In genomic region chr9:36923025-36923625, GRCh38 we compare ENCODE assay signal across 15 cellular contexts.
DNase-seq lines count a peak whose midpoint lies in the region; ATAC-seq and TF ChIP-seq lines count a peak whose summit lies in the region.
"Had no signal": no experiment of that assay in that cellular context is flagged by ENCODE, and none has a peak within 500 bp of the region (broad histone marks: within the 10 kb centered on the region; RNA-seq: fewer than 3 reads in every experiment).

No MANE protein-coding gene starts in this region.

- H3K9ac ChIP-seq in PC-3 (ENCODE audit: low read length) (no peak overlapping the region), neuronal stem cell (ENCODE audit: low read depth, low read length, poor library complexity) (no peak overlapping the region)

- CTCF ChIA-PET in PC-3 (lab: Charles Lee) = no interaction called here

- H3K9me3 Mint-ChIP-seq in activated naive CD4-positive, alpha-beta T cell treated with anti-CD3 and anti-CD28 coated beads, Interleukin-2, amount 50 U/mL, for 72 hours = no peaks in the 10 kb centered on the region
- peaks cover 6% of the 10 kb centered on the region for H3K9me3 Mint-ChIP-seq in neural crest cell
- H3K9me3 Mint-ChIP-seq: CD8-positive, alpha-beta memory T cell had no signal

- H3K36me3 ChIP-seq in PC-3 (ENCODE audit: low read depth, low read length) (no peaks in the 10 kb centered on the region), neuronal stem cell (replicated peaks in 1 of 2; ENCODE audit: control insufficient read depth in 2 of 2, insufficient read depth in 2 of 2, low read length in 2 of 2) (peaks cover 0 to 36% of the 10 kb centered on the region in 2 donors)

- H2AFZ ChIP-seq in PC-3 (ENCODE audit: low read length) (no peak overlapping the region), neuronal stem cell (ENCODE audit: low read length) (no peak overlapping the region)
- H2AFZ ChIP-seq: PC-9 had no signal

- H3F3A ChIP-seq in PC-3 (ENCODE audit: low read length, unreplicated experiment) = no peaks in the 10 kb centered on the region

- intact Hi-C loops in PC-3 (cut with micrococcal nuclease) = no loop called here

- no peak overlapping the region for H2BK5ac ChIP-seq in neuronal stem cell (ENCODE audit: low read length)

- H3K27ac Mint-ChIP-seq in activated naive CD4-positive, alpha-beta T cell treated with anti-CD3 and anti-CD28 coated beads, Interleukin-2, amount 50 U/mL, for 72 hours = peak overlapping the region; percentile 26 to 87
- peak overlapping the region; percentile 35 for H3K27ac Mint-ChIP-seq in neural crest cell (ENCODE audit: unreplicated experiment)
- H3K27ac Mint-ChIP-seq: CD8-positive, alpha-beta memory T cell had no signal

- H3K79me2 ChIP-seq in PC-3 (ENCODE audit: low read length) = no peaks in the 10 kb centered on the region

- H3K79me1 ChIP-seq in neuronal stem cell (ENCODE audit: low read depth, low read length) = peaks cover 2% of the 10 kb centered on the region

- H3K27ac ChIP-seq in PC-3 (ENCODE audit: low read length) (peak overlapping the region; percentile 58), neuronal stem cell (replicated peaks; ENCODE audit: low read length) (no peak overlapping the region)
- H3K27ac ChIP-seq: PC-9 had no signal

- no peak overlapping the region for H4K91ac ChIP-seq in neuronal stem cell (ENCODE audit: low read depth, low read length, poor library complexity)

- POLR2A ChIA-PET in PC-3 (lab: Charles Lee; ENCODE audit: unreplicated experiment) = no interaction called here

- no peak overlapping the region for H2BK15ac ChIP-seq in neuronal stem cell (ENCODE audit: low read length)

- no peak overlapping the region for H3K4me3 ChIP-seq in PC-3 (ENCODE audit: low read length)
- no peak overlapping the region for H3K4me3 ChIP-seq in neuronal stem cell (ENCODE audit: low read length in 2 of 2)
- H3K4me3 ChIP-seq: PC-9 had no signal

- H3K4me1 ChIP-seq in PC-3 (ENCODE audit: insufficient read depth, low read length) (peaks cover 40% of the 10 kb centered on the region), neuronal stem cell (ENCODE audit: control insufficient read depth in 2 of 2, insufficient read depth in 1 of 2, low read depth in 1 of 2, low read length in 2 of 2) (no peaks in the 10 kb centered on the region)
- H3K4me1 ChIP-seq: BE2C had no signal

- H3K14ac ChIP-seq in neuronal stem cell (ENCODE audit: low read length) = no peak overlapping the region

- BruUV-seq in PC-3 (replicated peaks; lab: Mats Ljungman, UMichigan) = no TSS peak

- no peaks in the 10 kb centered on the region for H3K9me2 ChIP-seq in PC-3 (replicated peaks; ENCODE audit: low read length)

- H4K20me1 ChIP-seq in PC-3 (ENCODE audit: low read length) = no peaks in the 10 kb centered on the region

- no peaks in the 10 kb centered on the region for H3K9me3 ChIP-seq in PC-3 (ENCODE audit: low read length)
- no peaks in the 10 kb centered on the region for H3K9me3 ChIP-seq in neuronal stem cell (replicated peaks in 1 of 2; ENCODE audit: control insufficient read depth in 2 of 2, insufficient read depth in 1 of 2, low read depth in 1 of 2, low read length in 2 of 2)
- H3K9me3 ChIP-seq: BE2C had no signal

- ATAC-seq in activated naive CD4-positive, alpha-beta T cell treated with anti-CD3 and anti-CD28 coated beads, Interleukin-2, amount 50 U/mL, for 72 hours = no peak
- ATAC-seq in PC-3 = no peak

- no peak for DNase-seq in activated naive CD4-positive, alpha-beta T cell treated with anti-CD3 and anti-CD28 coated beads, Interleukin-2, amount 50 U/mL, for 72 hours (ENCODE audit: low spot score in 2 of 2)
- no peak for DNase-seq in activated naive CD4-positive, alpha-beta T cell treated with anti-CD3 and anti-CD28 coated beads, Interleukin-2, amount 50 U/mL, for 16 hours
- DNase-seq in PC-3 (no peak), neural crest cell (ENCODE audit: low read depth, low spot score) (no peak), neuronal stem cell (ENCODE audit: low spot score) (no peak), NCI-H146 (lab: John Stamatoyannopoulos, UW) (no peak)
- no peak for DNase-seq in stimulated activated naive CD4-positive, alpha-beta T cell treated with Interleukin-2 at 50 U/mL for 16 hours (lab: John Stamatoyannopoulos, UW)
- DNase-seq: BE2C; CD8-positive, alpha-beta memory T cell; KG1; NCI-H1092 treated with DMSO at 0.1 percent for 48 hours; NCI-H187; NCI-H446; SHP77 had no signal

- no peak overlapping the region for H2BK120ac ChIP-seq in neuronal stem cell (ENCODE audit: low read depth, low read length)

- no peak overlapping the region for H2AK5ac ChIP-seq in neuronal stem cell (ENCODE audit: low read depth, low read length)

- no CpG with 5 or more reads among the region's 7 CpGs for WGBS in neuronal stem cell (ENCODE audit: extremely low coverage in 2 of 2, insufficient read length in 2 of 2, insufficient replicate concordance in 1 of 2), 2 donors

- H3K36me3 Mint-ChIP-seq in activated naive CD4-positive, alpha-beta T cell treated with anti-CD3 and anti-CD28 coated beads, Interleukin-2, amount 50 U/mL, for 72 hours = peaks cover 0 to 7% of the 10 kb centered on the region in 2 donors
- peaks cover 2% of the 10 kb centered on the region for H3K36me3 Mint-ChIP-seq in neural crest cell (ENCODE audit: low read depth)
- H3K36me3 Mint-ChIP-seq: CD8-positive, alpha-beta memory T cell had no signal

- no peak overlapping the region for H2BK12ac ChIP-seq in neuronal stem cell (ENCODE audit: low read length)

- H3K4ac ChIP-seq in neuronal stem cell (ENCODE audit: low read length) = no peak overlapping the region

- no peak overlapping the region for H4K8ac ChIP-seq in neuronal stem cell (ENCODE audit: low read depth, low read length)

- no peaks in the 10 kb centered on the region for H3K4me1 Mint-ChIP-seq in neural crest cell
- H3K4me1 Mint-ChIP-seq: CD8-positive, alpha-beta memory T cell had no signal

- no peak overlapping the region for H3K18ac ChIP-seq in neuronal stem cell (ENCODE audit: low read length)

- TF ChIP-seq CTCF in PC-3 (conservative IDR thresholded peaks at IDR 0.05; ENCODE audit: low read depth, low read length) = no peak
- TF ChIP-seq CTCF in neural crest cell (conservative IDR thresholded peaks at IDR 0.05) = no peak

- no peak overlapping the region for H3K4me3 Mint-ChIP-seq in neural crest cell
- H3K4me3 Mint-ChIP-seq: CD8-positive, alpha-beta memory T cell had no signal

- H3K27me3 ChIP-seq in PC-3 (ENCODE audit: low read length) (no peaks in the 10 kb centered on the region), neuronal stem cell (ENCODE audit: control insufficient read depth in 3 of 3, insufficient read depth in 3 of 3, low read depth in 1 of 3, low read length in 3 of 3) (no peaks in the 10 kb centered on the region)
- H3K27me3 ChIP-seq: BE2C had no signal

- H3K27me3 Mint-ChIP-seq in neural crest cell (ENCODE audit: low read depth) = peaks cover 2% of the 10 kb centered on the region

- H3K4me2 ChIP-seq in PC-3 (ENCODE audit: low read length) (peak overlapping the region; percentile 41), neuronal stem cell (ENCODE audit: insufficient read depth, low read length, poor library complexity, severe bottlenecking) (no peak overlapping the region)
- H3K4me2 ChIP-seq: PC-9 had no signal

- no peak overlapping the region for H3K23ac ChIP-seq in neuronal stem cell (ENCODE audit: low read depth, low read length, poor library complexity)
